Comparison of ENCODE assay signal across 1 cellular context in the genomic region with DNA sequence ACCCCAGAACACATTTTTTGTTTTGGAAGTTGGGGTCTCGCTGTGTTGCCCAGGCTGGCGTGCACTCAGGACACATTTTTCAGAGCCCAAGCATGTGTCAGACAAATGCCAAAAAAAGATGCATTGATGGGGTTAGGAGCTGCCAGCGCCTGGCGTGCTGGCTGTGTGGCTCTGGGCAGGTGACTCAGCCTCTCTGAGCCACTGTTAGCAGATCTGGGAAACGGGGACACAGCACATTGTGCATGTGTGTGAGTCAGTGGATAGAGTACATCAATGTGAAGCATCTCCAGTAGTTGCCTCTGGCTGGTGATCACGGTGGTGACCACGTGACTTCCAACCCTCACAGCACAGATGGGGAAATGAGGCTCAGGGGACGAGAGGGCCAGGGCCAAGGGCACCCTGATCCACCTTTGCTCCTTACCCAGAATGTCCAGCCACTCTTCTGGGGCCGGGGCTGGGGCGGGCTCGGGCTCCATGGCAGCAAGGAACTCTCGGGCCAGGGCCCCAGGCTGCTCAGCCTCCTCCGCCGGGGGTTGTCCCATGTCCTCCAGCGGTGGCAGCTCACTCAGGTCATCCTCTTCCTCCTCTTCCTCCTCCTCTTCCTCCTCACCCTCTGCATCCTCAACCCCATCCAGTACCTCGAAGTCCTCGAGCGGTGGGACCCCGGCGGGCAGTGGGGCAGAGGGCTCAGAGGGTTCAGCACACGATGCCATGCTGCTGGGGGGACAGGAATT.
TF ChIP-seq lines count a peak whose summit lies in the region.

No MANE protein-coding gene starts in this region.

TF ChIP-seq in GM23338, 12 proteins besides CTCF, POLR2A, EP300 and RAD21 (continued from another document):
- TF ChIP-seq REST (IDR thresholded peaks at IDR 0.05; ENCODE audit: unreplicated experiment), result no peak
